Comparison of ENCODE assay signal across 16 cellular contexts in genomic region chr2:128299628-128300027, GRCh38. TPM values are rescaled to one million over a fixed set of nuclear protein-coding genes. Genes with fewer than 3 reads are reported as not detected.
DNase-seq lines count a peak whose midpoint lies in the region; ATAC-seq, FAIRE-seq and TF ChIP-seq lines count a peak whose summit lies in the region.
"Had no signal": no experiment of that assay in that cellular context is flagged by ENCODE, and none has a peak within 500 bp of the region (broad histone marks: within the 10 kb centered on the region; RNA-seq: fewer than 3 reads in every experiment).

No MANE protein-coding gene starts in this region.

- no peak for TF ChIP-seq CTCF in astrocyte (IDR thresholded peaks at IDR 0.05; ENCODE audit: insufficient read depth, low read depth, low read length)

- H3K9ac ChIP-seq in astrocyte (ENCODE audit: low read length) (no peak overlapping the region), neuronal stem cell (ENCODE audit: low read depth, low read length, poor library complexity) (no peak overlapping the region)

- H3K23ac ChIP-seq in neuronal stem cell (ENCODE audit: low read depth, low read length, poor library complexity): peak overlapping the region; percentile 57

- H2BK5ac ChIP-seq in neuronal stem cell (ENCODE audit: low read length): peak overlapping the region; percentile 91

- H3K27ac ChIP-seq in astrocyte (ENCODE audit: low read depth, low read length): no peak overlapping the region
- no peak overlapping the region for H3K27ac ChIP-seq in neuronal stem cell (replicated peaks; ENCODE audit: low read length)
- H3K27ac ChIP-seq: 22Rv1, PC-9 had no signal

- DNase-seq in NCI-H524 (lab: John Stamatoyannopoulos, UW): peak; percentile 68 to 85
- DNase-seq in NCI-H524 treated with DMSO at 0.1 percent for 48 hours (lab: John Stamatoyannopoulos, UW): no peak
- DNase-seq in NCI-H2171 (lab: John Stamatoyannopoulos, UW): peak; percentile 76
- DNase-seq in astrocyte (ENCODE audit: low read depth): no peak
- no peak for DNase-seq in neuronal stem cell (ENCODE audit: low spot score)
- no peak for DNase-seq in germinal center (ENCODE audit: low spot score)
- DNase-seq: CD8-positive, alpha-beta T cell; H9; NCI-H1417; NCI-H2081; NCI-H2227 treated with DMSO at 0.1 percent for 48 hours; PC-9; SHP77 had no signal

- peak overlapping the region; percentile 74 for H3K14ac ChIP-seq in neuronal stem cell (ENCODE audit: low read length)

- no peaks in the 10 kb centered on the region for H3K27me3 ChIP-seq in astrocyte (ENCODE audit: insufficient read depth, low read length)
- H3K27me3 ChIP-seq in neuronal stem cell (ENCODE audit: control insufficient read depth in 3 of 3, insufficient read depth in 3 of 3, low read depth in 1 of 3, low read length in 3 of 3): no peaks in the 10 kb centered on the region

- no peak overlapping the region for H2BK12ac ChIP-seq in neuronal stem cell (ENCODE audit: low read length)

- H3K4me1 Mint-ChIP-seq in astrocyte (ENCODE audit: low read depth, unreplicated experiment): peaks cover 13% of the 10 kb centered on the region

- H4K8ac ChIP-seq in neuronal stem cell (ENCODE audit: low read depth, low read length): peak overlapping the region; percentile 89

- H3K36me3 ChIP-seq in astrocyte (ENCODE audit: insufficient read depth, low read length) (no peaks in the 10 kb centered on the region), neuronal stem cell (replicated peaks in 1 of 2; ENCODE audit: control insufficient read depth in 2 of 2, insufficient read depth in 2 of 2, low read length in 2 of 2) (peaks cover 0 to 67% of the 10 kb centered on the region in 2 donors)

- no peak overlapping the region for H2BK15ac ChIP-seq in neuronal stem cell (ENCODE audit: low read length)

- no peak overlapping the region for H4K91ac ChIP-seq in neuronal stem cell (ENCODE audit: low read depth, low read length, poor library complexity)

- no peaks in the 10 kb centered on the region for H3K9me3 ChIP-seq in astrocyte (ENCODE audit: insufficient read depth, low read depth, low read length)
- H3K9me3 ChIP-seq in neuronal stem cell (replicated peaks in 1 of 2; ENCODE audit: control insufficient read depth in 2 of 2, insufficient read depth in 1 of 2, low read depth in 1 of 2, low read length in 2 of 2): peaks cover 0 to 3% of the 10 kb centered on the region in 2 donors

- no peak overlapping the region for H3K4me3 ChIP-seq in astrocyte (ENCODE audit: insufficient read depth, low read depth, low read length)
- no peak overlapping the region for H3K4me3 ChIP-seq in neuronal stem cell (ENCODE audit: low read length in 2 of 2)
- H3K4me3 ChIP-seq: PC-9 had no signal

- H3K27ac Mint-ChIP-seq in astrocyte (ENCODE audit: unreplicated experiment): peak overlapping the region; percentile 72
- H3K27ac Mint-ChIP-seq: CD8-positive, alpha-beta T cell had no signal

- FAIRE-seq in astrocyte (lab: Jason Lieb, UNC): no peak

- H3K4me1 ChIP-seq in astrocyte (ENCODE audit: insufficient read depth, low read length) (peaks cover 22% of the 10 kb centered on the region), neuronal stem cell (ENCODE audit: control insufficient read depth in 2 of 2, insufficient read depth in 1 of 2, low read depth in 1 of 2, low read length in 2 of 2) (peaks cover 0 to 15% of the 10 kb centered on the region in 2 donors)

- H2AFZ ChIP-seq in astrocyte (ENCODE audit: low read depth, low read length) (no peak overlapping the region), neuronal stem cell (ENCODE audit: low read length) (no peak overlapping the region)
- H2AFZ ChIP-seq: PC-9 had no signal

- H3K18ac ChIP-seq in neuronal stem cell (ENCODE audit: low read length): peak overlapping the region; percentile 77

- H3K79me1 ChIP-seq in neuronal stem cell (ENCODE audit: low read depth, low read length): peaks cover 30% of the 10 kb centered on the region

- peaks cover 4% of the 10 kb centered on the region for H3K9me3 Mint-ChIP-seq in astrocyte (ENCODE audit: unreplicated experiment)
- H3K9me3 Mint-ChIP-seq: H9 had no signal

- peaks cover 76% of the 10 kb centered on the region for H3K79me2 ChIP-seq in astrocyte (ENCODE audit: insufficient read depth, low read length)

- H4K20me1 ChIP-seq in astrocyte (ENCODE audit: insufficient read depth, low read length): peaks cover 62% of the 10 kb centered on the region

- H2AK5ac ChIP-seq in neuronal stem cell (ENCODE audit: low read depth, low read length): no peak overlapping the region

- no CpG with 5 or more reads among the region's 11 CpGs for WGBS in neuronal stem cell (ENCODE audit: extremely low coverage in 2 of 2, insufficient read length in 2 of 2, insufficient replicate concordance in 1 of 2), 2 donors

- no peak for ATAC-seq in HG03139 (IDR thresholded peaks at IDR 0.05; ENCODE audit: unreplicated experiment)
- ATAC-seq in HG02970 (IDR thresholded peaks at IDR 0.05; ENCODE audit: low FRiP score, unreplicated experiment): no peak
- ATAC-seq: CD8-positive, alpha-beta T cell had no signal

- H3K4ac ChIP-seq in neuronal stem cell (ENCODE audit: low read length): no peak overlapping the region

- no peak overlapping the region for H3K4me3 Mint-ChIP-seq in astrocyte (ENCODE audit: unreplicated experiment)
- H3K4me3 Mint-ChIP-seq: CD8-positive, alpha-beta T cell; H9 had no signal

- H3K27me3 Mint-ChIP-seq in astrocyte (ENCODE audit: low read depth, unreplicated experiment): no peaks in the 10 kb centered on the region

- H2BK120ac ChIP-seq in neuronal stem cell (ENCODE audit: low read depth, low read length): no peak overlapping the region

- peaks cover 2% of the 10 kb centered on the region for H3K36me3 Mint-ChIP-seq in astrocyte (ENCODE audit: low read depth, unreplicated experiment)

- no peak overlapping the region for H3K4me2 ChIP-seq in astrocyte (ENCODE audit: low read length)
- no peak overlapping the region for H3K4me2 ChIP-seq in neuronal stem cell (ENCODE audit: insufficient read depth, low read length, poor library complexity, severe bottlenecking)
- H3K4me2 ChIP-seq: PC-9 had no signal

RNA-seq across cellular contexts. Expression of gene HS6ST1, which starts 19.0 kb away (rescaled TPM):
- total RNA-seq in astrocyte: 20.5 and 20.9 TPM in 2 replicates
- polyA plus RNA-seq in neuronal stem cell (2013, experiment 1 of 2): 32.8 TPM
- polyA plus RNA-seq in neuronal stem cell (2013, experiment 2 of 2): 32.8 TPM

Comparison
In these comparisons a context has a peak if more than half of its experiments do, and no peak if none do; other contexts are left out.
1. DNase-seq: peak in NCI-H524 (2 of 2) and NCI-H2171 (single experiment); none in NCI-H524 treated with DMSO at 0.1 percent for 48 hours (single experiment), astrocyte (single experiment), neuronal stem cell (single experiment) and germinal center (single experiment).